ENCODE assay signal across 6 cellular contexts in the genomic region with DNA sequence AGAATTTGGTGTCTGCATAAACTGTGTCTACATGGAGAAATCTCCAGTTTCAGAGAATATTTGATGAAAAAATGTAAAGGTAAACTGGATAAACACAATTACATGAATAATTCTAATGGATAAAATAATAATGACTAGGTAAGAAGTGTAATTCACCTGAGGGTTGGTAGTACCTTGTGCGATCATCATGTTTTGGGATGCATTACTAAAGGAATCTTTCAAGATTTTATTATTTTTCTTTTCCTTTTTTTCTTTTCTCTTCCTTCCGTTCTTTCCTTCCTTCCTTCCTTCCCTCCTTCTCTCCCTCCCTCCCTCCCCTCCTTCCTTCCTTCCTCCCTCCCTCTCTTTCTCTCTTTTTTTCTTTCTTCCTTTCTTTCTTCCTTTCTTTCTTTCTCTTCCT.
"Had no signal": no experiment of that assay in that cellular context is flagged by ENCODE, and none has a peak within 500 bp of the region (broad histone marks: within the 10 kb centered on the region; RNA-seq: fewer than 3 reads in every experiment).

No MANE protein-coding gene starts in this region.

- FAIRE-seq: HTR-8/SVneo had no signal

- DNase-seq: IMR-90, KBM-7, KG1 had no signal

- H3K4me3 Mint-ChIP-seq: IgD-negative memory B cell had no signal

- H3K9me3 Mint-ChIP-seq: IgD-negative memory B cell had no signal

- H3K27me3 Mint-ChIP-seq: IgD-negative memory B cell had no signal

- H3K27ac Mint-ChIP-seq: IgD-negative memory B cell had no signal

- H3K27ac ChIP-seq: HL-60 had no signal

- H3K4me1 Mint-ChIP-seq: IgD-negative memory B cell had no signal
